ENCODE assay signal across 23 cellular contexts in the genomic region with DNA sequence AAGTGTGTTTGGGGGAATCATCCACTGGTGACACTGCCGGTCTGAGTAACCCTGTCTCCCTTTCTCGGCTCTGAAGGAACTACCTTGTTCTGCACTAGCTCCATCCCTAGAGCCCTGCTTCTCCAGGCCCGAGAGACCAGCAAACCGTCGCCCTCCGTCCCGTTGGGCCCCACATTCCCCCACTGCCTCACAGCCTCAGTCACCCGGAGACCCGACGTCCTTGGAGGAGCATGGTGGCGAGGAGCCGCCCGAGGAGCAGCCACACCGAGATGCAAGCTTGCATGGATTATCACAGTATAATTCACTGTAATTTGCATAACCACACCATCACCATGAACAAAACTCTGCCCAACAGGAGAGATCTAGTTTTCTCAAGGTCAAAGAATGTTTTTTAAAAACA.
"Had no signal": no experiment of that assay in that cellular context is flagged by ENCODE, and none has a peak within 500 bp of the region (broad histone marks: within the 10 kb centered on the region; RNA-seq: fewer than 3 reads in every experiment).

No MANE protein-coding gene starts in this region.

- H3K9me3 Mint-ChIP-seq: effector memory CD8-positive, alpha-beta T cell had no signal

- H3K27me3 ChIP-seq: right atrium auricular region, stomach, tibial artery, upper lobe of left lung, uterus had no signal

- H3K36me3 Mint-ChIP-seq: immature natural killer cell; natural killer cell treated with Interleukin-12 subunit alpha and Interleukin-12 subunit beta and Interleukin-15 and Interleukin-18, amount 100 ng/mL, for 72 hours had no signal

- DNase-seq: cortex of kidney; effector memory CD8-positive, alpha-beta T cell; hypothalamus; immature natural killer cell; left ventricle myocardium superior; lower lobe of right lung; naive B cell; stimulated activated CD4-positive, alpha-beta T cell treated with anti-CD3 and anti-CD28 coated beads, Interleukin-1b, Interleukin-23, amount 100 ng/mL, for 48 hours; stimulated activated CD4-positive, alpha-beta T cell treated with anti-CD3 and anti-CD28 coated beads, Interleukin-4, amount 100 ng/mL, for 1 hour; stimulated activated CD8-positive, alpha-beta memory T cell treated with anti-CD3 and anti-CD28 coated beads, Interleukin-4, amount 100 ng/mL, for 48 hours; stimulated activated naive CD4-positive, alpha-beta T cell treated with Interleukin-2 at 50 U/mL for 16 hours; stomach; tibial artery; uterus had no signal

- H3K27me3 Mint-ChIP-seq: naive B cell had no signal

- H3K4me1 ChIP-seq: prostate gland, uterus had no signal

- H3K27ac ChIP-seq: lower lobe of right lung, prostate gland, right atrium auricular region, skin epidermis, stomach, tibial artery, upper lobe of left lung, uterus had no signal

- H3K36me3 ChIP-seq: lower lobe of right lung, prostate gland, right atrium auricular region, stomach, tibial artery, upper lobe of left lung, uterus had no signal

- H3K4me3 ChIP-seq: lower lobe of right lung, prostate gland, right atrium auricular region, skin epidermis, stomach, tibial artery, upper lobe of left lung, uterus had no signal

- H3K27ac Mint-ChIP-seq: effector memory CD8-positive, alpha-beta T cell; immature natural killer cell; natural killer cell treated with Interleukin-12 subunit alpha and Interleukin-12 subunit beta and Interleukin-15 and Interleukin-18, amount 100 ng/mL, for 72 hours had no signal

- H3K9me3 ChIP-seq: lower lobe of right lung, prostate gland, right atrium auricular region, tibial artery, upper lobe of left lung, uterus had no signal

- H3K4me1 Mint-ChIP-seq: immature natural killer cell had no signal

- H3K4me3 Mint-ChIP-seq: effector memory CD8-positive, alpha-beta T cell; immature natural killer cell; naive B cell; natural killer cell treated with Interleukin-12 subunit alpha and Interleukin-12 subunit beta and Interleukin-15 and Interleukin-18, amount 100 ng/mL, for 72 hours; neural crest cell had no signal

- FAIRE-seq: endometrium, frontal cortex, keratinocyte had no signal
